In the genomic region with DNA sequence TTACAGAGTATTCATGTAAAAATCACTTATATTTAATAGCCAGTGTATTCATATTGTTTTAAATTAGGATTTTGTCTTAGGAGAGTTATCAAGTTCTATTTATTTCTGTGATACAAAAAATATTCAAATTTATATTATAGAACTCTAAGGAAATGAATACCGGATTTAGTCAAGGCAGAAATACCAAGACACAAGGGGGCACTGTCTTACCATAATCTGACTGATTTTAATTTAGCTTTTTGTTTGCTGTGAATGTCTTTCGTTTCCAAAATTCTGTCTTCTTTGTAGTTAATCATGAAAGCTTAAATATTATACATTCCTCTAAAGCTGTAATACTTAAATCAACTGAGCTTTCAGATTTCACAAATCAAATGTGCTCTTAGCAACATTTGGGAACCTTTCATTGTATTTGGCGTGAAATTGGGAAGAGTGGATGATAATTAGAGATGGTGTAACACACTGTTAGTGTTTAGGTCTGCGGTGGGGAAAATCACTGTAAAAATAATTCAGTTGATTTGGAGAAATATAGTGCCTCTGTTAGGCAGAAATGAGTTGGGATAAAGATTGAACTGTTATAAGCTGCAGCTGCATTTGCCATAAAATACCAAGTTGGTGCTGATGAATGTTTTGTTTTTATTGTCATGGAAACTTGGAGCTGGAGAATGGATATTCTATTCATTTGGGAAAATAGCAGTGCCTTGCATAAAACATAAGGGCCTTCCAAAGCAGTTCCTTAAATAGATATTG, we compare ENCODE assay signal across 8 cellular contexts.
A peak's percentile ranks its signal among the peaks of the same experiment; 100 is the strongest.
DNase-seq lines count a peak whose midpoint lies in the region; TF ChIP-seq lines count a peak whose summit lies in the region.

No MANE protein-coding gene starts in this region.

- H3F3A ChIP-seq in MM.1S (ENCODE audit: insufficient read depth, low read length) = no peaks in the 10 kb centered on the region

- H3K27me3 ChIP-seq in MM.1S (replicated peaks; ENCODE audit: insufficient read depth, low read length) (no peaks in the 10 kb centered on the region), osteoblast (ENCODE audit: insufficient read depth, low read length) (no peaks in the 10 kb centered on the region)

- H3K4me1 ChIP-seq in MM.1S (ENCODE audit: low read length) = 0 out of 2 replicates have a peak, but pooled peaks cover 3% of the 10 kb centered on the region
- peaks cover 42% of the 10 kb centered on the region for H3K4me1 ChIP-seq in osteoblast (ENCODE audit: insufficient read depth, low read length)

- in situ Hi-C loops in SK-MEL-5 (cut with HindIII; ENCODE audit: low pct_unique_long_range_greater_than_20kb, low sequenced_read_pairs) = no loop called here

- no peak for TF ChIP-seq POLR2A in lower leg skin (IDR thresholded peaks at IDR 0.05)

- no peaks in the 10 kb centered on the region for H3K79me2 ChIP-seq in MM.1S (ENCODE audit: low read length)
- peaks cover 11% of the 10 kb centered on the region for H3K79me2 ChIP-seq in osteoblast (ENCODE audit: insufficient read depth, low read length)

- H3K4me3 ChIP-seq in MM.1S (ENCODE audit: low read length) (no peak overlapping the region), osteoblast (ENCODE audit: insufficient read depth, low read length) (peak overlapping the region; percentile 63), lower leg skin (ENCODE audit: low read depth, poor library complexity, severe bottlenecking) (no peak overlapping the region)

- H3K9me3 ChIP-seq in MM.1S (replicated peaks; ENCODE audit: insufficient read depth, low read length) (no peaks in the 10 kb centered on the region), osteoblast (ENCODE audit: low read depth, low read length) (no peaks in the 10 kb centered on the region)

- H3K9me2 ChIP-seq in MM.1S (replicated peaks; ENCODE audit: insufficient read depth, low read length) = no peaks in the 10 kb centered on the region

- intact Hi-C loops in lower leg skin (cut with DNase I; ENCODE audit: low total_unique reads) = loop anchor here (5.0 kb wide), 1 partner anchor 161 kb away; no protein-coding TSS in a partner anchor

- no peak overlapping the region for H3K27ac ChIP-seq in MM.1S (ENCODE audit: low read length)
- H3K27ac ChIP-seq in osteoblast (ENCODE audit: low read depth, low read length) = peak overlapping the region; percentile 91

- TF ChIP-seq CTCF in MM.1S (IDR thresholded peaks at IDR 0.05; ENCODE audit: low read length) (peak; percentile 59), osteoblast (IDR thresholded peaks at IDR 0.05; ENCODE audit: extremely low read depth, low read depth, low read length) (peak; percentile 77), lower leg skin (IDR thresholded peaks at IDR 0.05) (no peak)

- H3K4me2 ChIP-seq in MM.1S (ENCODE audit: low read depth, low read length) = no peak overlapping the region
- H3K4me2 ChIP-seq in osteoblast (ENCODE audit: insufficient read depth, low read length) = peak overlapping the region; percentile 86

- H2AFZ ChIP-seq in MM.1S (ENCODE audit: low read length) (no peak overlapping the region), osteoblast (ENCODE audit: low read length) (no peak overlapping the region)

- WGBS in lower leg skin, 2 donors = 4 to 9% methylated on average over 4 of the region's 4 CpGs

- H4K20me1 ChIP-seq in MM.1S (ENCODE audit: insufficient read depth, low read length) (no peaks in the 10 kb centered on the region), osteoblast (ENCODE audit: insufficient read depth, low read length) (no peaks in the 10 kb centered on the region)

- H3K36me3 ChIP-seq in MM.1S (replicated peaks; ENCODE audit: insufficient read depth, low read length) = no peaks in the 10 kb centered on the region
- no peaks in the 10 kb centered on the region for H3K36me3 ChIP-seq in osteoblast (ENCODE audit: insufficient read depth, low read length)

- no peak overlapping the region for H3K9ac ChIP-seq in MM.1S (ENCODE audit: low read length)

- DNase-seq in EL (peak; percentile 60), MM.1S (peak; percentile 41), SK-MEL-5 (ENCODE audit: low read depth, low spot score) (peak; percentile 62), fibroblast of the conjunctiva (ENCODE audit: low read depth) (peak; percentile 63), osteoblast (ENCODE audit: insufficient read length, low spot score, missing footprints) (peak; percentile 34), HuH-7.5 (ENCODE audit: low spot score) (no peak), lower leg skin (ENCODE audit: low spot score in 2 of 2) (no peak)
- DNase-seq in activated CD4-positive, alpha-beta T cell treated with anti-CD3 and anti-CD28 coated beads, Interleukin-2, amount 50 U/mL, for 48 hours = no peak

Comparison
In these comparisons a context has a peak if more than half of its experiments do, and no peak if none do; other contexts are left out.
1. DNase-seq: peak in EL (single experiment), MM.1S (single experiment), SK-MEL-5 (single experiment), fibroblast of the conjunctiva (single experiment) and osteoblast (single experiment); none in HuH-7.5 (single experiment), lower leg skin (0 of 2) and activated CD4-positive, alpha-beta T cell treated with anti-CD3 and anti-CD28 coated beads, Interleukin-2, amount 50 U/mL, for 48 hours (0 of 2).
2. CTCF ChIP-seq: peak in MM.1S (single experiment) and osteoblast (single experiment); none in lower leg skin (0 of 3).